Comparison of ENCODE assay signal across 26 cellular contexts in genomic region chr7:45881280-45881758, GRCh38. TPM values are rescaled to one million over a fixed set of nuclear protein-coding genes. Genes with fewer than 3 reads are reported as not detected.
A peak's percentile ranks its signal among the peaks of the same experiment; 100 is the strongest.
DNase-seq lines count a peak whose midpoint lies in the region; ATAC-seq, FAIRE-seq and TF ChIP-seq lines count a peak whose summit lies in the region.
"Had no signal": no experiment of that assay in that cellular context is flagged by ENCODE, and none has a peak within 500 bp of the region (broad histone marks: within the 10 kb centered on the region; RNA-seq: fewer than 3 reads in every experiment).

No MANE protein-coding gene starts in this region.

- no peak for TF ChIP-seq CTCF in A549 (IDR thresholded peaks at IDR 0.05)
- TF ChIP-seq CTCF in Calu3 (IDR thresholded peaks at IDR 0.05; ENCODE audit: unreplicated experiment): no peak
- TF ChIP-seq CTCF in chondrocyte (IDR thresholded peaks at IDR 0.05): no peak
- TF ChIP-seq CTCF in right lobe of liver (IDR thresholded peaks at IDR 0.05): no peak
- TF ChIP-seq CTCF in A673 (conservative IDR thresholded peaks at IDR 0.05; ENCODE audit: low read depth, low read length): no peak

- H3K4me1 Mint-ChIP-seq in Calu3 (ENCODE audit: low read depth, unreplicated experiment) (peaks cover 48% of the 10 kb centered on the region), chondrocyte (ENCODE audit: low read depth) (peaks cover 27% of the 10 kb centered on the region)
- H3K4me1 Mint-ChIP-seq in activated CD4-positive, alpha-beta T cell treated with anti-CD3 and anti-CD28 coated beads, Interleukin-2, amount 10 ng/mL, durations not matched to agents 7 days and 5 days: no peaks in the 10 kb centered on the region
- H3K4me1 Mint-ChIP-seq: CD4-positive, alpha-beta memory T cell had no signal

- DNase-seq in A549 (ENCODE audit: low read depth in 1 of 2, low spot score in 1 of 2): no peak
- DNase-seq in Calu3: no peak
- DNase-seq in chondrocyte (ENCODE audit: low spot score): no peak
- no peak for DNase-seq in right lobe of liver
- no peak for DNase-seq in NCI-H1105 treated with DMSO at 0.1 percent for 48 hours (lab: John Stamatoyannopoulos, UW)
- no peak for DNase-seq in activated CD4-positive, alpha-beta T cell treated with anti-CD3 and anti-CD28 coated beads, Interleukin-2, amount 10 ng/mL, durations not matched to agents 7 days and 5 days
- DNase-seq in A673 (ENCODE audit: low spot score): no peak
- DNase-seq: ACHN; Caco-2; CD4-positive, alpha-beta memory T cell; NCI-H1105; NCI-H1694; NCI-H2081; NCI-H2171; NCI-H345; NCI-H524; NCI-H774; NK-92 treated with Interleukin-12 subunit alpha and Interleukin-12 subunit beta, amount 100 ng/mL, for 24 hours; SIG-M5 had no signal

- H3K27ac Mint-ChIP-seq in Calu3 (ENCODE audit: unreplicated experiment) (peak overlapping the region; percentile 87), chondrocyte (ENCODE audit: unreplicated experiment) (peak overlapping the region; percentile 47)
- H3K27ac Mint-ChIP-seq in activated CD4-positive, alpha-beta T cell treated with anti-CD3 and anti-CD28 coated beads, Interleukin-2, amount 10 ng/mL, durations not matched to agents 7 days and 5 days: no peak overlapping the region
- H3K27ac Mint-ChIP-seq: GM23338 had no signal

- BruUV-seq in Calu3 (replicated peaks; lab: Mats Ljungman, UMichigan): no TSS peak
- BruUV-seq in A673 (replicated peaks; lab: Mats Ljungman, UMichigan): no TSS peak

- H3K4me3 Mint-ChIP-seq in Calu3 (ENCODE audit: low read depth, unreplicated experiment) (no peak overlapping the region), chondrocyte (ENCODE audit: unreplicated experiment) (no peak overlapping the region)
- H3K4me3 Mint-ChIP-seq in activated CD4-positive, alpha-beta T cell treated with anti-CD3 and anti-CD28 coated beads, Interleukin-2, amount 10 ng/mL, durations not matched to agents 7 days and 5 days: no peak overlapping the region
- H3K4me3 Mint-ChIP-seq: CD4-positive, alpha-beta memory T cell; GM23338 had no signal

- intact Hi-C loops in Calu3 (cut with micrococcal nuclease; ENCODE audit: unreplicated experiment) (no loop called here), right lobe of liver (cut with DNase I) (loop anchor here in 1 of 2 donors (10.0 kb wide), 1 partner anchor 177 kb away; no protein-coding TSS in a partner anchor), A673 (cut with micrococcal nuclease; ENCODE audit: unreplicated experiment) (no loop called here)

- CTCF ChIA-PET in A549 (lab: Yijun Ruan, JAX) (interaction anchor here (2.3 kb wide), 1 partner anchor 9 kb away, joined by 10 read pairs; no protein-coding TSS in a partner anchor), Calu3 (lab: Charles Lee) (interaction anchor here (2.0 kb wide), 1 partner anchor 9 kb away, joined by 8 read pairs; the partner anchor contains the start of gene CCDC201), A673 (lab: Charles Lee) (no interaction called here)
- CTCF ChIA-PET in activated CD4-positive, alpha-beta T cell treated with anti-CD3 and anti-CD28 coated beads, Interleukin-2, amount 10 ng/mL, durations not matched to agents 7 days and 5 days (lab: Charles Lee): no interaction called here

- H3K4me3 ChIP-seq in A549: no peak overlapping the region
- no peak overlapping the region for H3K4me3 ChIP-seq in right lobe of liver
- H3K4me3 ChIP-seq in A673 (ENCODE audit: low read depth, low read length, poor library complexity, severe bottlenecking): no peak overlapping the region
- H3K4me3 ChIP-seq: BLaER1 treated with 17β-estradiol and CSF1 and Interleukin-3, amounts not matched to agents 10 nM and 100 nM; GM23338; HAP-1 had no signal

- H3K27me3 Mint-ChIP-seq in Calu3 (ENCODE audit: unreplicated experiment) (no peaks in the 10 kb centered on the region), chondrocyte (ENCODE audit: low read depth) (no peaks in the 10 kb centered on the region)
- peaks cover 3% of the 10 kb centered on the region for H3K27me3 Mint-ChIP-seq in activated CD4-positive, alpha-beta T cell treated with anti-CD3 and anti-CD28 coated beads, Interleukin-2, amount 10 ng/mL, durations not matched to agents 7 days and 5 days

- no peak for FAIRE-seq in A549 (lab: Jason Lieb, UNC)
- FAIRE-seq: GM12892 had no signal

- TF ChIP-seq POLR2A in A549 (IDR thresholded peaks at IDR 0.05; ENCODE audit: low read length) (no peak), right lobe of liver (IDR thresholded peaks at IDR 0.05) (no peak)

- H3K36me3 ChIP-seq in right lobe of liver: no peaks in the 10 kb centered on the region
- H3K36me3 ChIP-seq in A673 (ENCODE audit: insufficient read depth, low read length, poor library complexity, severe bottlenecking): no peaks in the 10 kb centered on the region
- H3K36me3 ChIP-seq: BLaER1 treated with 17β-estradiol and CSF1 and Interleukin-3, amounts not matched to agents 10 nM and 100 nM; HAP-1 had no signal

- TF ChIP-seq RAD21 in A549 (conservative IDR thresholded peaks at IDR 0.05 in 1 of 2, IDR thresholded peaks at IDR 0.05 in 1 of 2): no peak

- H3K27ac ChIP-seq in A549 (peak overlapping the region; percentile 86 to 89), right lobe of liver (peak overlapping the region; percentile 86 to 98 (median 97)), A673 (ENCODE audit: low read depth, low read length, poor library complexity, severe bottlenecking) (no peak overlapping the region)
- H3K27ac ChIP-seq: BLaER1 treated with 17β-estradiol and CSF1 and Interleukin-3, amounts not matched to agents 10 nM and 100 nM; KMS-11 had no signal

- WGBS in A549 (ENCODE audit: missing lambda C conversion rate): 85% methylated on average over 8 of the region's 9 CpGs
- 62% methylated on average over 7 of the region's 9 CpGs for WGBS in right lobe of liver (ENCODE audit: insufficient coverage, low coverage, low lambda C conversion rate, missing lambda C conversion rate)

- H3K9me3 Mint-ChIP-seq in Calu3 (ENCODE audit: low read depth, unreplicated experiment): peaks cover 13% of the 10 kb centered on the region
- H3K9me3 Mint-ChIP-seq in chondrocyte (ENCODE audit: low read depth): peaks cover 24% of the 10 kb centered on the region
- H3K9me3 Mint-ChIP-seq in activated CD4-positive, alpha-beta T cell treated with anti-CD3 and anti-CD28 coated beads, Interleukin-2, amount 10 ng/mL, durations not matched to agents 7 days and 5 days: no peaks in the 10 kb centered on the region

- no peak for TF ChIP-seq EP300 in A549 (IDR thresholded peaks at IDR 0.05)

- H3K9me3 ChIP-seq in A549 (peaks cover 14% of the 10 kb centered on the region; the same call in 2 of the 3 replicates), right lobe of liver (no peaks in the 10 kb centered on the region), A673 (ENCODE audit: low read depth, low read length, poor library complexity, severe bottlenecking) (no peaks in the 10 kb centered on the region)
- H3K9me3 ChIP-seq: Caco-2, HAP-1 had no signal

- peaks cover 24% of the 10 kb centered on the region for H3K36me3 Mint-ChIP-seq in Calu3 (ENCODE audit: insufficient read depth, unreplicated experiment)
- peaks cover 3% of the 10 kb centered on the region for H3K36me3 Mint-ChIP-seq in chondrocyte (ENCODE audit: low read depth)
- H3K36me3 Mint-ChIP-seq in activated CD4-positive, alpha-beta T cell treated with anti-CD3 and anti-CD28 coated beads, Interleukin-2, amount 10 ng/mL, durations not matched to agents 7 days and 5 days (ENCODE audit: low read depth): no peaks in the 10 kb centered on the region
- H3K36me3 Mint-ChIP-seq: CD4-positive, alpha-beta memory T cell had no signal

- ATAC-seq in A549 (0 out of 6 replicates have a peak, but pooled peaks of 1 of the 2 experiments have one; percentile 1), right lobe of liver (no peak)
- ATAC-seq: GM23338, Panc1 had no signal

- H3K4me1 ChIP-seq in A549 (peaks cover 52% of the 10 kb centered on the region), right lobe of liver (peaks cover 0 to 47% (median 17%) of the 10 kb centered on the region in 4 donors), A673 (ENCODE audit: insufficient read depth, low read length, poor library complexity, severe bottlenecking) (no peaks in the 10 kb centered on the region)
- H3K4me1 ChIP-seq: BLaER1 treated with 17β-estradiol and CSF1 and Interleukin-3, amounts not matched to agents 10 nM and 100 nM; Caco-2; HAP-1 had no signal

- POLR2A ChIA-PET in A549 (lab: Yijun Ruan, JAX): no interaction called here
- POLR2A ChIA-PET in activated CD4-positive, alpha-beta T cell treated with anti-CD3 and anti-CD28 coated beads, Interleukin-2, amount 10 ng/mL, durations not matched to agents 7 days and 5 days (lab: Charles Lee): no interaction called here
- POLR2A ChIA-PET in A673 (lab: Charles Lee; ENCODE audit: low non-redundant PET): no interaction called here

- peak overlapping the region; percentile 71 for H3K4me2 ChIP-seq in A549
- H3K4me2 ChIP-seq: BLaER1 treated with 17β-estradiol and CSF1 and Interleukin-3, amounts not matched to agents 10 nM and 100 nM; KMS-11 had no signal

- H3K27me3 ChIP-seq in right lobe of liver (no peaks in the 10 kb centered on the region), A673 (replicated peaks; ENCODE audit: insufficient read depth, low read depth, low read length, poor library complexity) (peaks cover 29% of the 10 kb centered on the region)

RNA-seq across cellular contexts. Expression of gene IGFBP1, which starts 7.0 kb away (rescaled TPM):
- 8.4 and 16.9 TPM in 2 replicates for polyA plus RNA-seq in A549 (2011; rRNA removed)
- 3.7 and 5.8 TPM in 2 replicates for polyA plus RNA-seq in A549 (2012; cell fraction: cytosol; rRNA removed)
- polyA plus RNA-seq in A549 (2012; cell fraction: nucleus; rRNA removed): 12.8 and 23.6 TPM in 2 replicates
- 2.7 to 4.4 TPM (median 4.2 TPM) in 3 replicates for polyA plus RNA-seq in A549 (2017; fragmentation: RNase III; extraction: RNeasy Plus Mini Kit Qiagen cat#74134 plus additional on column Dnase treatment)
- polyA minus RNA-seq in A549 (2011; rRNA and poly(A)+ RNA removed): 1.7 and 2.1 TPM in 2 replicates
- 3.3 and 6.1 TPM in 2 replicates for total RNA-seq in Calu3 (2022)
- 0.30 to 1.7 TPM (median 0.62 TPM) in 3 replicates for total RNA-seq in chondrocyte
- 100 to 1,000 TPM in 5 of 6 experiments, 1 to 10 TPM in 1; 7.7 to 566 (median 283) TPM for total RNA-seq in right lobe of liver
- total RNA-seq in activated CD4-positive, alpha-beta T cell treated with anti-CD3 and anti-CD28 coated beads, Interleukin-2, amount 10 ng/mL, durations not matched to agents 7 days and 5 days: not detected
- total RNA-seq in A673 (2021): not detected in 2 replicates
- total RNA-seq: Caco-2; CD4-positive, alpha-beta memory T cell; G401; GM23338 had no signal
- polyA plus RNA-seq: CD4-positive, alpha-beta memory T cell; GM23338 had no signal

RNA-seq across cellular contexts. Expression of gene CCDC201, which starts 8.4 kb away (rescaled TPM):
- polyA plus RNA-seq in A549 (2011; rRNA removed) (0.03 TPM in 1 of 2 replicates, not detected in the other), A549 (2017; fragmentation: RNase III; extraction: RNeasy Plus Mini Kit Qiagen cat#74134 plus additional on column Dnase treatment) (not detected in 3 replicates)
- not detected in 2 replicates for polyA plus RNA-seq in A549 (2012; cell fraction: cytosol; rRNA removed)
- not detected in 2 replicates for polyA plus RNA-seq in A549 (2012; cell fraction: nucleus; rRNA removed)
- polyA minus RNA-seq in A549 (2011; rRNA and poly(A)+ RNA removed): not detected in 2 replicates
- total RNA-seq in Calu3 (2022) (not detected in 2 replicates), chondrocyte (not detected in 3 replicates), right lobe of liver (under 1 TPM in 1 of 6 experiments, not detected in 5; 0.07 TPM), A673 (2021) (not detected in 2 replicates)
- not detected for total RNA-seq in activated CD4-positive, alpha-beta T cell treated with anti-CD3 and anti-CD28 coated beads, Interleukin-2, amount 10 ng/mL, durations not matched to agents 7 days and 5 days
- total RNA-seq: Caco-2; CD4-positive, alpha-beta memory T cell; G401; GM23338 had no signal
- polyA plus RNA-seq: CD4-positive, alpha-beta memory T cell; GM23338 had no signal

RNA-seq across cellular contexts. Expression of gene IGFBP3, which starts 39.8 kb away (rescaled TPM):
- polyA plus RNA-seq in A549 (2011; rRNA removed): 291 and 316 TPM in 2 replicates
- 154 and 218 TPM in 2 replicates for polyA plus RNA-seq in A549 (2012; cell fraction: cytosol; rRNA removed)
- 290 and 454 TPM in 2 replicates for polyA plus RNA-seq in A549 (2012; cell fraction: nucleus; rRNA removed)
- polyA plus RNA-seq in A549 (2017; fragmentation: RNase III; extraction: RNeasy Plus Mini Kit Qiagen cat#74134 plus additional on column Dnase treatment): 153 to 187 TPM (median 159 TPM) in 3 replicates
- polyA minus RNA-seq in A549 (2011; rRNA and poly(A)+ RNA removed): 147 and 182 TPM in 2 replicates
- 221 and 315 TPM in 2 replicates for total RNA-seq in Calu3 (2022)
- total RNA-seq in chondrocyte: 1,747 to 1,749 TPM (median 1,748 TPM) in 3 replicates
- total RNA-seq in right lobe of liver: 100 to 1,000 TPM in 5 of 6 experiments, 10 to 100 TPM in 1; 85.9 to 321 (median 183) TPM
- total RNA-seq in activated CD4-positive, alpha-beta T cell treated with anti-CD3 and anti-CD28 coated beads, Interleukin-2, amount 10 ng/mL, durations not matched to agents 7 days and 5 days: 1 to 10 TPM; 4.0 to 4.1 TPM
- 0.81 and 1.1 TPM in 2 replicates for total RNA-seq in A673 (2021)

Comparison
In these comparisons a context has a peak if more than half of its experiments do, and no peak if none do; other contexts are left out.
1. RNA of gene IGFBP3, which starts 39.8 kb away (total RNA-seq): 1,747 to 1,749 TPM in chondrocyte, 221 to 315 TPM in Calu3 and 85.9 to 321 TPM in right lobe of liver; 4.0 to 4.1 TPM in activated CD4-positive, alpha-beta T cell treated with anti-CD3 and anti-CD28 coated beads, Interleukin-2, amount 10 ng/mL, durations not matched to agents 7 days and 5 days and 0.81 to 1.1 TPM in A673; every median in the first group is over 10 times any median in the second.
2. CTCF ChIA-PET loops: an anchor here in A549 (2.3 kb wide) and Calu3 (2.0 kb wide); none called in activated CD4-positive, alpha-beta T cell treated with anti-CD3 and anti-CD28 coated beads, Interleukin-2, amount 10 ng/mL, durations not matched to agents 7 days and 5 days and A673.